Comparison of ENCODE assay signal across 23 cellular contexts in genomic region chr3:116103868-116104530, GRCh38.
DNase-seq lines count a peak whose midpoint lies in the region; ATAC-seq, FAIRE-seq and TF ChIP-seq lines count a peak whose summit lies in the region.
"Had no signal": no experiment of that assay in that cellular context is flagged by ENCODE, and none has a peak within 500 bp of the region (broad histone marks: within the 10 kb centered on the region; RNA-seq: fewer than 3 reads in every experiment).

No MANE protein-coding gene starts in this region.

- no peak overlapping the region for H2BK15ac ChIP-seq in mesendoderm (replicated peaks; ENCODE audit: low read depth)

- no peak overlapping the region for H3K18ac ChIP-seq in mesendoderm (ENCODE audit: low read length)

- H3K27me3 ChIP-seq in ACC112 (ENCODE audit: insufficient read depth, low read length), result no peaks in the 10 kb centered on the region
- H3K27me3 ChIP-seq in mesendoderm (ENCODE audit: insufficient read depth, low read length, poor library complexity), result no peaks in the 10 kb centered on the region
- H3K27me3 ChIP-seq: Peyer's patch had no signal

- H2AK5ac ChIP-seq in mesendoderm (ENCODE audit: low read length), result no peak overlapping the region

- CTCF ChIA-PET in WTC11 (lab: Charles Lee), result interaction anchor here (0.7 kb wide), 1 partner anchor 55 kb away, joined by 3 read pairs; no protein-coding TSS in a partner anchor
- CTCF ChIA-PET in activated CD4-positive, alpha-beta memory T cell treated with anti-CD3 and anti-CD28 coated beads for 36 hours (lab: Charles Lee), result no interaction called here

- POLR2A ChIA-PET in WTC11 (lab: Charles Lee), result no interaction called here
- POLR2A ChIA-PET in activated CD4-positive, alpha-beta memory T cell treated with anti-CD3 and anti-CD28 coated beads for 36 hours (lab: Charles Lee), result no interaction called here

- no peaks in the 10 kb centered on the region for H3K27me3 Mint-ChIP-seq in WTC11 (ENCODE audit: low read depth)
- H3K27me3 Mint-ChIP-seq in activated CD4-positive, alpha-beta memory T cell treated with anti-CD3 and anti-CD28 coated beads for 36 hours, result no peaks in the 10 kb centered on the region
- H3K27me3 Mint-ChIP-seq: B cell had no signal

- H3K36me3 Mint-ChIP-seq in WTC11, result no peaks in the 10 kb centered on the region; the same call in 1 of the 2 replicates
- H3K36me3 Mint-ChIP-seq in activated CD4-positive, alpha-beta memory T cell treated with anti-CD3 and anti-CD28 coated beads for 36 hours, result no peaks in the 10 kb centered on the region

- no peaks in the 10 kb centered on the region for H3K79me1 ChIP-seq in mesendoderm (ENCODE audit: low read length)

- H2BK5ac ChIP-seq in mesendoderm (ENCODE audit: low read length), result no peak overlapping the region

- 0 out of 2 replicates have a peak overlapping the region, but pooled peaks have one; percentile 50 for H3K27ac Mint-ChIP-seq in WTC11
- H3K27ac Mint-ChIP-seq in activated CD4-positive, alpha-beta memory T cell treated with anti-CD3 and anti-CD28 coated beads for 36 hours, result no peak overlapping the region
- H3K27ac Mint-ChIP-seq: B cell had no signal

- WGBS in mesendoderm (ENCODE audit: extremely low coverage, insufficient coverage, low lambda C conversion rate), result no CpG with 5 or more reads among the region's 4 CpGs
- 64 to 67% methylated on average over 4 of the region's 4 CpGs for WGBS in lower leg skin, 2 donors

- H4K8ac ChIP-seq in mesendoderm (ENCODE audit: low read depth, low read length), result peak overlapping the region; percentile 56

- intact Hi-C loops in activated CD4-positive, alpha-beta memory T cell treated with anti-CD3 and anti-CD28 coated beads for 36 hours (cut with micrococcal nuclease), result no loop called here
- intact Hi-C loops in lower leg skin (cut with DNase I; ENCODE audit: low total_unique reads), result no loop called here

- H3K23ac ChIP-seq in mesendoderm (ENCODE audit: low read length), result no peak overlapping the region

- H3K4me3 ChIP-seq in ACC112 (ENCODE audit: low read depth, low read length) (no peak overlapping the region), mesendoderm (ENCODE audit: low read length) (no peak overlapping the region), lower leg skin (ENCODE audit: low read depth, poor library complexity, severe bottlenecking) (no peak overlapping the region)
- H3K4me3 ChIP-seq: Peyer's patch had no signal

- no peak overlapping the region for H3K4me3 Mint-ChIP-seq in WTC11
- H3K4me3 Mint-ChIP-seq in activated CD4-positive, alpha-beta memory T cell treated with anti-CD3 and anti-CD28 coated beads for 36 hours, result no peak overlapping the region
- H3K4me3 Mint-ChIP-seq: B cell had no signal

- no peak overlapping the region for H4K5ac ChIP-seq in mesendoderm (ENCODE audit: low read length)

- peak; percentile 88 for FAIRE-seq in G401.6 (lab: Jason Lieb, UNC)
- FAIRE-seq: A204.1, GM12891, GM19239, H54 had no signal

- H3K27ac ChIP-seq in ACC112 (ENCODE audit: low read depth, low read length) (no peak overlapping the region), mesendoderm (ENCODE audit: low read depth, low read length) (no peak overlapping the region)
- H3K27ac ChIP-seq: Peyer's patch had no signal

- TF ChIP-seq POLR2A in lower leg skin (IDR thresholded peaks at IDR 0.05), result no peak

- H3K9me3 Mint-ChIP-seq in WTC11, result no peaks in the 10 kb centered on the region
- no peaks in the 10 kb centered on the region for H3K9me3 Mint-ChIP-seq in activated CD4-positive, alpha-beta memory T cell treated with anti-CD3 and anti-CD28 coated beads for 36 hours

- H3K79me2 ChIP-seq in ACC112 (ENCODE audit: control insufficient read depth, insufficient read depth, low read length, unreplicated experiment), result no peaks in the 10 kb centered on the region
- H3K79me2 ChIP-seq in mesendoderm (ENCODE audit: control insufficient read depth, insufficient read depth, low read length), result no peaks in the 10 kb centered on the region

- H3K4ac ChIP-seq in mesendoderm (ENCODE audit: low read depth, low read length), result no peak overlapping the region

- H3K4me1 ChIP-seq in ACC112 (ENCODE audit: control insufficient read depth, insufficient read depth, low read length, unreplicated experiment) (peaks cover 4% of the 10 kb centered on the region), mesendoderm (ENCODE audit: control insufficient read depth, low read depth, low read length) (peaks cover 2% of the 10 kb centered on the region)
- H3K4me1 ChIP-seq: Peyer's patch had no signal

- no peak overlapping the region for H3K9ac ChIP-seq in mesendoderm (ENCODE audit: low read length)

- H3K36me3 ChIP-seq in ACC112 (ENCODE audit: insufficient read depth, low read length), result no peaks in the 10 kb centered on the region
- no peaks in the 10 kb centered on the region for H3K36me3 ChIP-seq in mesendoderm (ENCODE audit: control insufficient read depth, insufficient read depth, low read length)
- H3K36me3 ChIP-seq: Peyer's patch had no signal

- no peak for DNase-seq in WTC11 (ENCODE audit: low spot score)
- DNase-seq in mesendoderm, result peak; percentile 69
- DNase-seq in midbrain (lab: John Stamatoyannopoulos, UW), result no peak
- DNase-seq in activated CD4-positive, alpha-beta memory T cell treated with anti-CD3 and anti-CD28 coated beads for 36 hours, result no peak
- DNase-seq in lower leg skin (ENCODE audit: low spot score in 2 of 2), result no peak
- DNase-seq: DMS79, NCI-H1092, NCI-H1436, NCI-H2029, NCI-H2171, NCI-H345, NCI-H524 treated with DMSO at 0.1 percent for 48 hours, NCI-H82, Peyer's patch, SW 1271 had no signal

- peaks cover 33% of the 10 kb centered on the region for H3K4me1 Mint-ChIP-seq in WTC11
- no peaks in the 10 kb centered on the region for H3K4me1 Mint-ChIP-seq in activated CD4-positive, alpha-beta memory T cell treated with anti-CD3 and anti-CD28 coated beads for 36 hours (ENCODE audit: low read depth)
- H3K4me1 Mint-ChIP-seq: B cell had no signal

- peak overlapping the region; percentile 39 for H2AFZ ChIP-seq in ACC112 (ENCODE audit: low read length, unreplicated experiment)

- H2BK120ac ChIP-seq in mesendoderm (ENCODE audit: low read depth, low read length), result no peak overlapping the region

- no peak for TF ChIP-seq CTCF in WTC11 (IDR thresholded peaks at IDR 0.05)
- TF ChIP-seq CTCF in lower leg skin (IDR thresholded peaks at IDR 0.05), result no peak

- H3K56ac ChIP-seq in mesendoderm (ENCODE audit: low read length), result no peak overlapping the region

- H3K4me2 ChIP-seq in mesendoderm (ENCODE audit: low read length), result no peak overlapping the region

- peak; percentile 36 for ATAC-seq in WTC11
- no peak for ATAC-seq in GM18870 (IDR thresholded peaks at IDR 0.05; ENCODE audit: unreplicated experiment)

TF ChIP-seq in WTC11, 78 proteins besides CTCF, POLR2A, EP300 and RAD21 (continues in another document):
- TF ChIP-seq ATF2 (CRISPR knock-in tag; IDR thresholded peaks at IDR 0.05; ENCODE audit: borderline replicate concordance, low read depth) (no peak), ZNF512 (CRISPR knock-in tag; IDR thresholded peaks at IDR 0.05; ENCODE audit: borderline replicate concordance) (no peak), TEAD4 (CRISPR knock-in tag; IDR thresholded peaks at IDR 0.05) (no peak), ZNF425 (CRISPR knock-in tag; conservative IDR thresholded peaks at IDR 0.05) (no peak)
